Comparison of ENCODE assay signal across 20 cellular contexts in the genomic region with DNA sequence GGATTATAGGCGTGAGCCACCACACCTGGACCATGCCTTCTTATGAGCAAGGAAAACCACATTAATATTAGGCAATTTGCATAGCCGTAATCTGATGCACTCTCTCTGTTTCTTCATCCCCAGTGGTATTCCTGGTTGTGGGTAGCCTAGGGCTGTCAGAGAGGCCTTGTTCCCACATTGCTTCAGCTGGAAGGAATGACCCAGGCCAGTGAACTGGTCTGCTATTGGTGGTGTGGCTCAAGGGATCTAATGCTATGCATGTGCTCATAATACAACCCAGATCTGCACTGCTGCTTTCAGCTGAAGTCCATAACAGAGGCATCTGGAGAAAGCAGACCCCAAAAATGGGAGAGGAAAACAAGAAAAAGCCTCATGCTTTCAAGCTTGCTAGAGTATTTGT.
A peak's percentile ranks its signal among the peaks of the same experiment; 100 is the strongest.
DNase-seq lines count a peak whose midpoint lies in the region; ATAC-seq and TF ChIP-seq lines count a peak whose summit lies in the region.
"Had no signal": no experiment of that assay in that cellular context is flagged by ENCODE, and none has a peak within 500 bp of the region (broad histone marks: within the 10 kb centered on the region; RNA-seq: fewer than 3 reads in every experiment).

No MANE protein-coding gene starts in this region.

- H3K9me3 ChIP-seq in effector memory CD4-positive, alpha-beta T cell (ENCODE audit: control insufficient read depth, low read length), result no peaks in the 10 kb centered on the region
- H3K9me3 ChIP-seq: mucosa of descending colon had no signal

- H3K4me1 ChIP-seq in effector memory CD4-positive, alpha-beta T cell (ENCODE audit: control insufficient read depth, insufficient read depth, low read length, poor library complexity, severe bottlenecking), result no peaks in the 10 kb centered on the region

- TF ChIP-seq CTCF in AG09309 (IDR thresholded peaks at IDR 0.05; ENCODE audit: control insufficient read depth, insufficient read depth, low read depth, low read length, missing control alignments) (no peak), HFF-Myc (IDR thresholded peaks at IDR 0.05; ENCODE audit: low read depth, low read length, missing control alignments) (no peak), astrocyte of the spinal cord (IDR thresholded peaks at IDR 0.05; ENCODE audit: low read depth, low read length) (no peak)

- DNase-seq in AG09309 (ENCODE audit: low read depth) (peak; percentile 8), HFF-Myc (ENCODE audit: extremely low read depth, low read depth) (peak; percentile 17), astrocyte of the spinal cord (ENCODE audit: low read depth, low spot score) (peak; percentile 1), iris pigment epithelial cell (ENCODE audit: low read depth) (peak; percentile 57), NCI-H1417 treated with DMSO at 0.1 percent for 48 hours (lab: John Stamatoyannopoulos, UW) (no peak)
- no peak for DNase-seq in effector memory CD4-positive, alpha-beta T cell
- DNase-seq: activated CD4-positive, alpha-beta T cell treated with anti-CD3 and anti-CD28 coated beads, Interleukin-2, amount 10 ng/mL, durations not matched to agents 7 days and 5 days; immature natural killer cell; mucosa of descending colon; NCI-H1694 treated with DMSO at 0.1 percent for 48 hours; NCI-H748 treated with DMSO at 0.1 percent for 48 hours had no signal

- H3K27ac ChIP-seq in effector memory CD4-positive, alpha-beta T cell (ENCODE audit: insufficient read depth, low read length, poor library complexity, severe bottlenecking), result no peak overlapping the region
- H3K27ac ChIP-seq: C4-2B, hepatocyte, neural progenitor cell, skin epidermis, VCaP had no signal

- no peak for ATAC-seq in HG02571 (IDR thresholded peaks at IDR 0.05; ENCODE audit: unreplicated experiment)
- ATAC-seq in HG03469 (IDR thresholded peaks at IDR 0.05; ENCODE audit: unreplicated experiment), result no peak
- ATAC-seq: K562; mucosa of descending colon; stimulated activated memory B cell treated with anti-CD40 and anti-IgM and Interleukin-4, amounts not matched to agents 10 μg/mL and 1 μg/mL and 100 μg/mL, for 72 hours had no signal

- in situ Hi-C loops in astrocyte of the spinal cord (cut with HindIII; ENCODE audit: low sequenced_read_pairs), result no loop called here

- no peak overlapping the region for H3K4me3 ChIP-seq in AG09309 (ENCODE audit: control insufficient read depth, low read depth, low read length)
- no peak overlapping the region for H3K4me3 ChIP-seq in HFF-Myc (replicated peaks; ENCODE audit: low read depth, low read length)
- H3K4me3 ChIP-seq in astrocyte of the spinal cord (ENCODE audit: low read depth, low read length), result no peak overlapping the region
- no peak overlapping the region for H3K4me3 ChIP-seq in effector memory CD4-positive, alpha-beta T cell (ENCODE audit: insufficient read depth, low read depth, low read length, poor library complexity, severe bottlenecking)
- H3K4me3 ChIP-seq: hepatocyte, K562, mucosa of descending colon, neural progenitor cell, skin epidermis had no signal

- no peaks in the 10 kb centered on the region for H3K27me3 ChIP-seq in effector memory CD4-positive, alpha-beta T cell (replicated peaks; ENCODE audit: control insufficient read depth, insufficient read depth, low read length, poor library complexity, severe bottlenecking)
- H3K27me3 ChIP-seq: hepatocyte, neural progenitor cell had no signal

- H3K36me3 ChIP-seq in effector memory CD4-positive, alpha-beta T cell (ENCODE audit: control insufficient read depth, insufficient read depth, low read length), result no peaks in the 10 kb centered on the region
- H3K36me3 ChIP-seq: neural progenitor cell had no signal

Comparison
In these comparisons a context has a peak if more than half of its experiments do, and no peak if none do; other contexts are left out.
1. DNase-seq: peak in AG09309 (single experiment), HFF-Myc (single experiment), astrocyte of the spinal cord (single experiment) and iris pigment epithelial cell (single experiment); none in NCI-H1417 treated with DMSO at 0.1 percent for 48 hours (single experiment) and effector memory CD4-positive, alpha-beta T cell (0 of 3).